ENCODE assay signal across 21 cellular contexts in genomic region chr1:204439976-204440375, GRCh38. TPM values are rescaled to one million over a fixed set of nuclear protein-coding genes. Genes with fewer than 3 reads are reported as not detected.
DNase-seq lines count a peak whose midpoint lies in the region; ATAC-seq and TF ChIP-seq lines count a peak whose summit lies in the region.
"Had no signal": no experiment of that assay in that cellular context is flagged by ENCODE, and none has a peak within 500 bp of the region (broad histone marks: within the 10 kb centered on the region; RNA-seq: fewer than 3 reads in every experiment).

No MANE protein-coding gene starts in this region.

- peaks cover 12 to 98% (median 59%) of the 10 kb centered on the region in 4 donors for H3K36me3 ChIP-seq in esophagus muscularis mucosa

- no peaks in the 10 kb centered on the region for H3K27me3 ChIP-seq in esophagus muscularis mucosa

- CTCF ChIA-PET in RWPE1 (lab: Yijun Ruan, JAX), result interaction anchor here (1.6 kb wide), 1 partner anchor 9 kb away, joined by 5 read pairs; no protein-coding TSS in a partner anchor

- 65% methylated on average over 10 of the region's 10 CpGs for WGBS in esophagus muscularis mucosa

- H3K9me3 Mint-ChIP-seq in nephron progenitor cell (no peaks in the 10 kb centered on the region), progenitor cell of endocrine pancreas (ENCODE audit: low read depth) (no peaks in the 10 kb centered on the region)
- H3K9me3 Mint-ChIP-seq in stimulated activated naive CD8-positive, alpha-beta T cell treated with anti-CD3 and anti-CD28 coated beads, Interleukin-15, amount 100 ng/mL, for 72 hours, result no peaks in the 10 kb centered on the region
- H3K9me3 Mint-ChIP-seq: activated CD4-positive, alpha-beta T cell treated with anti-CD3 and anti-CD28 coated beads, Interleukin-2, amount 10 ng/mL, durations not matched to agents 24 days and 14 days; CD4-positive, CD25-positive, alpha-beta regulatory T cell; T-cell had no signal

- peaks cover 2% of the 10 kb centered on the region for H3K27me3 Mint-ChIP-seq in nephron progenitor cell (ENCODE audit: low read depth, poor library complexity)
- H3K27me3 Mint-ChIP-seq in progenitor cell of endocrine pancreas, result no peaks in the 10 kb centered on the region
- H3K27me3 Mint-ChIP-seq in stimulated activated naive CD8-positive, alpha-beta T cell treated with anti-CD3 and anti-CD28 coated beads, Interleukin-15, amount 100 ng/mL, for 72 hours, result no peaks in the 10 kb centered on the region
- H3K27me3 Mint-ChIP-seq: activated CD4-positive, alpha-beta T cell treated with anti-CD3 and anti-CD28 coated beads, Interleukin-2, amount 10 ng/mL, durations not matched to agents 24 days and 14 days; CD4-positive, CD25-positive, alpha-beta regulatory T cell; T-cell had no signal

- TF ChIP-seq POLR2A in esophagus muscularis mucosa (IDR thresholded peaks at IDR 0.05; ENCODE audit: low read depth), result no peak

- DNase-seq in RWPE1 (ENCODE audit: low spot score) (no peak), esophagus muscularis mucosa (ENCODE audit: extremely low spot score) (no peak), nephron progenitor cell (no peak), substantia nigra (lab: John Stamatoyannopoulos, UW) (no peak), progenitor cell of endocrine pancreas (ENCODE audit: low spot score, unreplicated experiment) (no peak)
- DNase-seq in activated CD8-positive, alpha-beta memory T cell treated with anti-CD3 and anti-CD28 coated beads for 24 hours, result no peak
- no peak for DNase-seq in stimulated activated naive CD8-positive, alpha-beta T cell treated with anti-CD3 and anti-CD28 coated beads, Interleukin-15, amount 100 ng/mL, for 72 hours
- DNase-seq: activated CD4-positive, alpha-beta T cell treated with anti-CD3 and anti-CD28 coated beads, Interleukin-2, amount 10 ng/mL, durations not matched to agents 24 days and 14 days; activated effector memory CD4-positive, alpha-beta T cell treated with anti-CD3 and anti-CD28 coated beads, Interleukin-2, amount 50 U/mL, for 16 hours; CD4-positive, CD25-positive, alpha-beta regulatory T cell; central memory CD4-positive, alpha-beta T cell; DMS153; hippocampal formation; islet precursor cell; NCI-H1105 treated with DMSO at 0.1 percent for 48 hours; NCI-H526; retina; SHP77; T-cell had no signal

- H3K4me3 Mint-ChIP-seq in nephron progenitor cell, result no peak overlapping the region
- no peak overlapping the region for H3K4me3 Mint-ChIP-seq in progenitor cell of endocrine pancreas (ENCODE audit: low read depth)
- no peak overlapping the region for H3K4me3 Mint-ChIP-seq in stimulated activated naive CD8-positive, alpha-beta T cell treated with anti-CD3 and anti-CD28 coated beads, Interleukin-15, amount 100 ng/mL, for 72 hours
- H3K4me3 Mint-ChIP-seq: activated CD4-positive, alpha-beta T cell treated with anti-CD3 and anti-CD28 coated beads, Interleukin-2, amount 10 ng/mL, durations not matched to agents 24 days and 14 days; CD4-positive, CD25-positive, alpha-beta regulatory T cell; T-cell had no signal

- peaks cover 34 to 54% (median 46%) of the 10 kb centered on the region in 4 donors for H3K4me1 ChIP-seq in esophagus muscularis mucosa

- peak overlapping the region; percentile 68 for H3K27ac ChIP-seq in RWPE1
- H3K27ac ChIP-seq in esophagus muscularis mucosa (replicated peaks in 1 of 4), result peak overlapping the region; percentile 67 to 79 (median 74)
- H3K27ac ChIP-seq in substantia nigra (ENCODE audit: low read depth, low read length, poor library complexity, severe bottlenecking), result peak overlapping the region; percentile 32

- intact Hi-C loops in esophagus muscularis mucosa (cut with DNase I), result no loop called here

- H3K9me3 ChIP-seq in esophagus muscularis mucosa, result no peaks in the 10 kb centered on the region

- no peak for ATAC-seq in stimulated activated naive CD8-positive, alpha-beta T cell treated with anti-CD3 and anti-CD28 coated beads, Interleukin-15, amount 100 ng/mL, for 72 hours
- ATAC-seq in HG03045 (IDR thresholded peaks at IDR 0.05; ENCODE audit: unreplicated experiment), result no peak
- ATAC-seq: GM12878, T-cell had no signal

- no peak for TF ChIP-seq EP300 in esophagus muscularis mucosa (IDR thresholded peaks at IDR 0.05)

- H3K4me1 Mint-ChIP-seq in nephron progenitor cell (no peaks in the 10 kb centered on the region), progenitor cell of endocrine pancreas (ENCODE audit: low read depth) (no peaks in the 10 kb centered on the region)
- H3K4me1 Mint-ChIP-seq in stimulated activated naive CD8-positive, alpha-beta T cell treated with anti-CD3 and anti-CD28 coated beads, Interleukin-15, amount 100 ng/mL, for 72 hours, result no peaks in the 10 kb centered on the region

- H3K27ac Mint-ChIP-seq in nephron progenitor cell (peak overlapping the region; percentile 81), progenitor cell of endocrine pancreas (no peak overlapping the region)
- H3K27ac Mint-ChIP-seq in stimulated activated naive CD8-positive, alpha-beta T cell treated with anti-CD3 and anti-CD28 coated beads, Interleukin-15, amount 100 ng/mL, for 72 hours, result peak overlapping the region in 1 of 2 donors; percentile 7
- H3K27ac Mint-ChIP-seq: activated CD4-positive, alpha-beta T cell treated with anti-CD3 and anti-CD28 coated beads, Interleukin-2, amount 10 ng/mL, durations not matched to agents 24 days and 14 days had no signal

- POLR2A ChIA-PET in RWPE1 (lab: Yijun Ruan, JAX; ENCODE audit: low non-redundant PET), result no interaction called here

- H3K36me3 Mint-ChIP-seq in nephron progenitor cell (ENCODE audit: low read depth) (peaks cover 59% of the 10 kb centered on the region), progenitor cell of endocrine pancreas (ENCODE audit: insufficient read depth) (peaks cover 43% of the 10 kb centered on the region)

- no peak overlapping the region for H3K4me3 ChIP-seq in esophagus muscularis mucosa
- H3K4me3 ChIP-seq: GM12878 had no signal

- no peak for TF ChIP-seq CTCF in RWPE1 (conservative IDR thresholded peaks at IDR 0.05; ENCODE audit: low read depth)
- no peak for TF ChIP-seq CTCF in esophagus muscularis mucosa (IDR thresholded peaks at IDR 0.05)
- TF ChIP-seq CTCF in nephron progenitor cell (IDR thresholded peaks at IDR 0.05), result no peak
- no peak for TF ChIP-seq CTCF in progenitor cell of endocrine pancreas (IDR thresholded peaks at IDR 0.05; ENCODE audit: unreplicated experiment)

RNA-seq across cellular contexts. Expression of gene PPP1R15B, which starts 28.4 kb away (rescaled TPM):
- total RNA-seq in esophagus muscularis mucosa (10 to 100 TPM; 42.8 to 56.4 (median 51.4) TPM), progenitor cell of endocrine pancreas (42.6 and 43.3 TPM in 2 replicates)

RNA-seq across cellular contexts. Expression of gene PIK3C2B, which starts 54.6 kb away (rescaled TPM):
- total RNA-seq in esophagus muscularis mucosa (10 to 100 TPM; 10.8 to 15.8 (median 13.6) TPM), progenitor cell of endocrine pancreas (62.2 and 62.7 TPM in 2 replicates)
